23 cellular contexts compared by ENCODE assay signal in genomic region chr4:182280439-182281111, GRCh38. TPM values are rescaled to one million over a fixed set of nuclear protein-coding genes. Genes with fewer than 3 reads are reported as not detected.
A peak's percentile ranks its signal among the peaks of the same experiment; 100 is the strongest.
DNase-seq lines count a peak whose midpoint lies in the region; ATAC-seq, FAIRE-seq and TF ChIP-seq lines count a peak whose summit lies in the region.
"Had no signal": no experiment of that assay in that cellular context is flagged by ENCODE, and none has a peak within 500 bp of the region (broad histone marks: within the 10 kb centered on the region; RNA-seq: fewer than 3 reads in every experiment).

No MANE protein-coding gene starts in this region.

- TF ChIP-seq CTCF in IMR-90 (conservative IDR thresholded peaks at IDR 0.05; ENCODE audit: low read depth, low read length) (no peak), choroid plexus epithelial cell (conservative IDR thresholded peaks at IDR 0.05; ENCODE audit: low read depth, low read length) (no peak), psoas muscle (IDR thresholded peaks at IDR 0.05) (no peak), dorsolateral prefrontal cortex (IDR thresholded peaks at IDR 0.05 in 54 of 56, conservative IDR thresholded peaks at IDR 0.05 in 2 of 56; ENCODE audit: low read depth in 1 of 56, partially characterized antibody in 56 of 56) (no peak)

- DNase-seq in IMR-90 (peak; percentile 78), choroid plexus epithelial cell (ENCODE audit: low read depth) (peak; percentile 56), psoas muscle (no peak), dorsolateral prefrontal cortex (no peak), GF-D8 (lab: John Stamatoyannopoulos, UW) (no peak), GM19239 (ENCODE audit: insufficient read length, low spot score) (no peak)
- no peak for DNase-seq in activated CD4-positive, alpha-beta T cell treated with anti-CD3 and anti-CD28 coated beads for 4 hours
- DNase-seq: activated gamma-delta T cell; DND-41; effector memory CD8-positive, alpha-beta T cell; Karpas-422; NCI-H1105 treated with DMSO at 0.1 percent for 48 hours; NCI-H2081 treated with DMSO at 0.1 percent for 48 hours; NCI-H526 treated with DMSO at 0.1 percent for 48 hours; stimulated activated CD8-positive, alpha-beta memory T cell treated with anti-CD3 and anti-CD28 coated beads, Interleukin-4, amount 100 ng/mL, for 48 hours; substantia nigra; T-helper 1 cell had no signal

- H3K23ac ChIP-seq in IMR-90 (ENCODE audit: low read depth, low read length) = no peak overlapping the region

- no peak overlapping the region for H3K9ac ChIP-seq in BLaER1 treated with 17β-estradiol and CSF1 and Interleukin-3, amounts not matched to agents 10 nM and 100 nM
- H3K9ac ChIP-seq in IMR-90 (ENCODE audit: low read depth, low read length) = no peak overlapping the region

- CTCF ChIA-PET in IMR-90 (lab: Yijun Ruan, JAX) = no interaction called here

- no peak overlapping the region for H3K4me3 ChIP-seq in BLaER1 treated with 17β-estradiol and CSF1 and Interleukin-3, amounts not matched to agents 10 nM and 100 nM
- H3K4me3 ChIP-seq in IMR-90 (ENCODE audit: insufficient read depth, low read depth, low read length) = no peak overlapping the region
- H3K4me3 ChIP-seq in choroid plexus epithelial cell (ENCODE audit: low read depth, low read length) = no peak overlapping the region
- no peak overlapping the region for H3K4me3 ChIP-seq in psoas muscle
- no peak overlapping the region for H3K4me3 ChIP-seq in dorsolateral prefrontal cortex
- H3K4me3 ChIP-seq: adrenal gland, hepatocyte, vagina had no signal

- peak overlapping the region; percentile 9; the same call in 1 of the 2 replicates for H2BK120ac ChIP-seq in IMR-90 (ENCODE audit: low read depth, low read length)

- 0 out of 2 replicates have a peak overlapping the region, but pooled peaks have one; percentile 22 for H3K4ac ChIP-seq in IMR-90 (ENCODE audit: low read depth, low read length)

- no peak overlapping the region for H3K56ac ChIP-seq in IMR-90 (ENCODE audit: extremely low read depth, insufficient read depth, low read length)

- H2AK5ac ChIP-seq in IMR-90 (ENCODE audit: low read depth, low read length) = no peak overlapping the region

- in situ Hi-C loops in IMR-90 (cut with MboI; ENCODE audit: low sequenced_read_pairs) = no loop called here

- FAIRE-seq in GM19239 (lab: Jason Lieb, UNC) = no peak
- FAIRE-seq: HTR-8/SVneo had no signal

- H3K14ac ChIP-seq in IMR-90 (replicated peaks; ENCODE audit: low read depth, low read length) = no peak overlapping the region

- H2BK20ac ChIP-seq in IMR-90 (ENCODE audit: low read depth, low read length) = no peak overlapping the region

- no peak overlapping the region for H4K91ac ChIP-seq in IMR-90 (ENCODE audit: insufficient read depth, low read depth, low read length)

- no TSS peak for BruUV-seq in IMR-90 (replicated peaks; lab: Mats Ljungman, UMichigan)

- dilution Hi-C loops in IMR-90 (cut with HindIII; ENCODE audit: low sequenced_read_pairs, unreplicated experiment) = no loop called here

- no peak overlapping the region for H2AK9ac ChIP-seq in IMR-90 (replicated peaks; ENCODE audit: low read depth, low read length, poor library complexity)

- intact Hi-C loops in IMR-90 (cut with micrococcal nuclease) = no loop called here
- intact Hi-C loops in psoas muscle (cut with DNase I) = no loop called here
- intact Hi-C loops in dorsolateral prefrontal cortex (cut with DNase I) = no loop called here

- no peaks in the 10 kb centered on the region; the same call in 1 of the 2 replicates for H3K9me1 ChIP-seq in IMR-90 (ENCODE audit: insufficient read depth, low read length)

- no peak for TF ChIP-seq RAD21 in IMR-90 (IDR thresholded peaks at IDR 0.05; ENCODE audit: low read length)

- 0 out of 4 replicates have a peak, but pooled peaks cover 0 to 5% of the 10 kb centered on the region in 2 experiments for H3K79me1 ChIP-seq in IMR-90 (ENCODE audit: low read depth in 1 of 2, low read length in 2 of 2)

- peaks cover 9 to 15% (median 12%) of the 10 kb centered on the region in 10 experiments; a peak in 19 of 20 replicates for H3K4me1 ChIP-seq in BLaER1 treated with 17β-estradiol and CSF1 and Interleukin-3, amounts not matched to agents 10 nM and 100 nM
- H3K4me1 ChIP-seq in IMR-90 (ENCODE audit: control insufficient read depth, insufficient read depth, low read length) = peaks cover 8% of the 10 kb centered on the region; the same call in 1 of the 2 replicates
- H3K4me1 ChIP-seq in psoas muscle = no peaks in the 10 kb centered on the region
- H3K4me1 ChIP-seq: adrenal gland, vagina had no signal

- TF ChIP-seq POLR2A in IMR-90 (IDR thresholded peaks at IDR 0.05; ENCODE audit: low read depth, low read length) = no peak

- peak overlapping the region; percentile 33 for H2AFZ ChIP-seq in IMR-90 (replicated peaks; ENCODE audit: low read length, poor library complexity)
- H2AFZ ChIP-seq: hepatocyte had no signal

- H3K4me2 ChIP-seq in BLaER1 treated with 17β-estradiol and CSF1 and Interleukin-3, amounts not matched to agents 10 nM and 100 nM = peak overlapping the region; percentile 16 to 54 (median 36); a peak in 18 of 22 replicates
- H3K4me2 ChIP-seq in IMR-90 (ENCODE audit: low read depth, low read length) = peak overlapping the region; percentile 19; the same call in 1 of the 2 replicates
- H3K4me2 ChIP-seq: hepatocyte had no signal

- peaks cover 0 to 4% (median 0%) of the 10 kb centered on the region in 11 experiments; a peak in 1 of 22 replicates for H4K20me1 ChIP-seq in BLaER1 treated with 17β-estradiol and CSF1 and Interleukin-3, amounts not matched to agents 10 nM and 100 nM
- H4K20me1 ChIP-seq in IMR-90 (ENCODE audit: insufficient read depth, low read length) = no peaks in the 10 kb centered on the region

- POLR2A ChIA-PET in IMR-90 (lab: Charles Lee; ENCODE audit: unreplicated experiment) = no interaction called here

- no CpG with 5 or more reads among the region's 7 CpGs for WGBS in IMR-90 (ENCODE audit: extremely low coverage in 2 of 2, insufficient read length in 1 of 2), 2 experiments
- 64 to 65% (median 64%) methylated on average over 7 of the region's 7 CpGs for WGBS in psoas muscle, 3 donors

- H2BK5ac ChIP-seq in IMR-90 (ENCODE audit: low read depth, low read length, poor library complexity, severe bottlenecking) = no peak overlapping the region

- no peaks in the 10 kb centered on the region for H3K9me3 ChIP-seq in BLaER1 treated with 17β-estradiol and CSF1 and Interleukin-3, amounts not matched to agents 10 nM and 100 nM (replicated peaks in 1 of 11)
- H3K9me3 ChIP-seq in IMR-90 (ENCODE audit: control insufficient read depth, insufficient read depth, low read length) (no peaks in the 10 kb centered on the region), psoas muscle (no peaks in the 10 kb centered on the region)
- H3K9me3 ChIP-seq: adrenal gland, vagina had no signal

- no peaks in the 10 kb centered on the region for H3K36me3 ChIP-seq in BLaER1 treated with 17β-estradiol and CSF1 and Interleukin-3, amounts not matched to agents 10 nM and 100 nM
- no peaks in the 10 kb centered on the region for H3K36me3 ChIP-seq in IMR-90 (ENCODE audit: control insufficient read depth, insufficient read depth, low read length)
- no peaks in the 10 kb centered on the region for H3K36me3 ChIP-seq in psoas muscle (ENCODE audit: insufficient read depth in 1 of 2, low read depth in 1 of 2)
- H3K36me3 ChIP-seq: adrenal gland, vagina had no signal

- H3K27me3 ChIP-seq in BLaER1 treated with 17β-estradiol and CSF1 and Interleukin-3, amounts not matched to agents 10 nM and 100 nM = no peaks in the 10 kb centered on the region
- H3K27me3 ChIP-seq in IMR-90 (ENCODE audit: control insufficient read depth, insufficient read depth, low read length) (no peaks in the 10 kb centered on the region), psoas muscle (ENCODE audit: insufficient read depth in 3 of 3, low read length in 2 of 3) (no peaks in the 10 kb centered on the region), dorsolateral prefrontal cortex (no peaks in the 10 kb centered on the region)
- H3K27me3 ChIP-seq: adrenal gland, hepatocyte, vagina had no signal

- ATAC-seq in IMR-90 (ENCODE audit: low read depth) = no peak
- ATAC-seq in psoas muscle = peak in 3 of 4 donors; percentile 39 to 76 (median 51)
- ATAC-seq: effector memory CD8-positive, alpha-beta T cell; Right ventricle myocardium inferior had no signal

- no peak overlapping the region; a peak in 1 of 4 replicates for H4K8ac ChIP-seq in IMR-90 (ENCODE audit: low read depth in 2 of 2, low read length in 2 of 2)

- H3K18ac ChIP-seq in IMR-90 (ENCODE audit: low read depth, low read length) = no peak overlapping the region

- H4K5ac ChIP-seq in IMR-90 (ENCODE audit: low read depth, low read length) = no peak overlapping the region

- no peak overlapping the region for H3K27ac ChIP-seq in BLaER1 treated with 17β-estradiol and CSF1 and Interleukin-3, amounts not matched to agents 10 nM and 100 nM
- no peak overlapping the region for H3K27ac ChIP-seq in IMR-90 (ENCODE audit: insufficient read depth, low read length)
- H3K27ac ChIP-seq in psoas muscle = no peak overlapping the region
- no peak overlapping the region for H3K27ac ChIP-seq in dorsolateral prefrontal cortex
- H3K27ac ChIP-seq: adrenal gland, hepatocyte, vagina had no signal

- H2BK15ac ChIP-seq in IMR-90 (ENCODE audit: low read depth, low read length) = no peak overlapping the region; the same call in 2 of the 3 replicates

TF ChIP-seq in IMR-90, 13 proteins besides CTCF, POLR2A, EP300 and RAD21:
- TF ChIP-seq CEBPB (IDR thresholded peaks at IDR 0.05; ENCODE audit: low read depth, low read length) = peak; percentile 28; the same call in 1 of the 2 replicates
- no peak for TF ChIP-seq RFX5 (IDR thresholded peaks at IDR 0.05; ENCODE audit: low read depth, low read length)
- no peak for TF ChIP-seq FOS (IDR thresholded peaks at IDR 0.05; ENCODE audit: low read depth, low read length)

RNA-seq across cellular contexts. Expression of gene TENM3, which starts 37.4 kb away (rescaled TPM):
- total RNA-seq in IMR-90 (2012; rRNA removed) (127 and 173 TPM in 2 replicates), psoas muscle (10 to 100 TPM in 1 of 4 donors, 1 to 10 TPM in 3; 5.3 to 11.6 (median 6.3) TPM), dorsolateral prefrontal cortex (10 to 100 TPM; 27.4 to 80.3 (median 56.9) TPM)
- polyA plus RNA-seq in IMR-90 (2012; rRNA removed) (29.9 and 31.3 TPM in 2 replicates), psoas muscle (1 to 10 TPM in 1 of 3 donors, under 1 TPM in 2; 0.48 to 3.2 (median 0.83) TPM)
- 17.3 and 27.4 TPM in 2 replicates for polyA plus RNA-seq in IMR-90 (2012; cell fraction: cytosol; rRNA removed)
- polyA plus RNA-seq in IMR-90 (2012; cell fraction: nucleus; rRNA removed; ENCODE audit: low replicate concordance) = 22.0 and 26.1 TPM in 2 replicates

Comparison
In these comparisons a context has a peak if more than half of its experiments do, and no peak if none do; other contexts are left out.
1. DNase-seq: peak in IMR-90 (single experiment) and choroid plexus epithelial cell (single experiment); none in psoas muscle (0 of 2), dorsolateral prefrontal cortex (0 of 10), GF-D8 (single experiment), GM19239 (single experiment) and activated CD4-positive, alpha-beta T cell treated with anti-CD3 and anti-CD28 coated beads for 4 hours (0 of 2).